Comparison of ENCODE assay signal across 20 cellular contexts in the genomic region with DNA sequence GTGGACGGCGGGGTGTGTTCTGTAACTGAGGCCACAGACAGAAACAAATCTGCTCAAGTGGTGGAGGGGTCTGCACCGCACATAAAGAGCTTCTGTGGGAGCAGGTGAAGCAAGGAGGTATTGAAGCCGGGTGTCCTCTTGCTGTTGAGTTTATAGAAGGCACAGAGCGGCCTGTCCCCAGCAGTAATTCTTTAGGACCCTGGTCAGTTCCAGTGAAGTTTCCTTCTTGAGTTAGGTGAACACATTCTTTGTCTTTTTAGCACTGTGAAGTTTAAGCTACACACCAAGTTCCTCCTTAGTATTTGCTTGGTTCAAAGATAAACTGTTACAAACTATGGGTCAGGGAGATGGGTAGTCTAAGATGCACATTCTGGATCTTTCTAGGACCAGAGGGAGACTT. TPM values are rescaled to one million over a fixed set of nuclear protein-coding genes. Genes with fewer than 3 reads are reported as not detected.
DNase-seq lines count a peak whose midpoint lies in the region; ATAC-seq, FAIRE-seq and TF ChIP-seq lines count a peak whose summit lies in the region.
"Had no signal": no experiment of that assay in that cellular context is flagged by ENCODE, and none has a peak within 500 bp of the region (broad histone marks: within the 10 kb centered on the region; RNA-seq: fewer than 3 reads in every experiment).

No MANE protein-coding gene starts in this region.

- peaks cover 76% of the 10 kb centered on the region for H3K36me3 ChIP-seq in KMS-11 (ENCODE audit: insufficient read depth)
- H3K36me3 ChIP-seq in H1 (ENCODE audit: control insufficient read depth in 2 of 4, insufficient read depth in 4 of 4, low read length in 3 of 4) = no peaks in the 10 kb centered on the region
- no peaks in the 10 kb centered on the region for H3K36me3 ChIP-seq in Karpas-422 (ENCODE audit: insufficient read depth, low read length)
- no peaks in the 10 kb centered on the region for H3K36me3 ChIP-seq in mammary epithelial cell (ENCODE audit: insufficient read depth, low read length)

- no peaks in the 10 kb centered on the region for H3K9me2 ChIP-seq in Karpas-422 (replicated peaks; ENCODE audit: insufficient read depth, low read length)

- TF ChIP-seq CTCF in KMS-11 (conservative IDR thresholded peaks at IDR 0.05; ENCODE audit: low read depth, low read length) (no peak), H1 (IDR thresholded peaks at IDR 0.05; ENCODE audit: control extremely low read depth in 1 of 3, insufficient read depth in 1 of 3, low read depth in 1 of 3, low read length in 3 of 3) (no peak), mammary epithelial cell (conservative IDR thresholded peaks at IDR 0.05 in 1 of 2, IDR thresholded peaks at IDR 0.05 in 1 of 2; ENCODE audit: extremely low read depth in 1 of 2, insufficient read depth in 1 of 2, low read depth in 1 of 2, low read length in 2 of 2) (no peak)

- H3K18ac ChIP-seq in H1 (ENCODE audit: extremely low read depth, low read length) = no peak overlapping the region

- no peak for TF ChIP-seq EP300 in H1 (IDR thresholded peaks at IDR 0.05; ENCODE audit: borderline replicate concordance in 1 of 2, low read depth in 2 of 2, low read length in 2 of 2)

- H4K20me1 ChIP-seq in KMS-11 (ENCODE audit: insufficient read depth) (no peaks in the 10 kb centered on the region), H1 (replicated peaks in 1 of 2; ENCODE audit: control insufficient read depth in 1 of 2, insufficient read depth in 2 of 2, low read length in 2 of 2) (no peaks in the 10 kb centered on the region), Karpas-422 (ENCODE audit: insufficient read depth, low read depth, low read length) (no peaks in the 10 kb centered on the region), mammary epithelial cell (ENCODE audit: insufficient read depth, low read length) (no peaks in the 10 kb centered on the region)

- peak overlapping the region; percentile 95 for H3K27ac ChIP-seq in KMS-11
- H3K27ac ChIP-seq in H1 (ENCODE audit: low read depth, low read length) = no peak overlapping the region
- H3K27ac ChIP-seq in Karpas-422 (ENCODE audit: low read length) = no peak overlapping the region
- no peak overlapping the region for H3K27ac ChIP-seq in mammary epithelial cell (ENCODE audit: insufficient read depth, low read depth, low read length)
- H3K27ac ChIP-seq: RWPE1 had no signal

- H3K79me2 ChIP-seq in KMS-11 (ENCODE audit: insufficient read depth, low read depth) (peaks cover 100% of the 10 kb centered on the region), H1 (ENCODE audit: control insufficient read depth in 1 of 2, insufficient read depth in 2 of 2, low read length in 2 of 2) (no peaks in the 10 kb centered on the region), Karpas-422 (ENCODE audit: low read length) (no peaks in the 10 kb centered on the region), mammary epithelial cell (ENCODE audit: insufficient read depth, low read length) (peaks cover 50% of the 10 kb centered on the region)

- H3K14ac ChIP-seq in H1 (ENCODE audit: insufficient read length) = no peak overlapping the region

- H3K4me2 ChIP-seq in KMS-11 = peak overlapping the region; percentile 75
- no peak overlapping the region for H3K4me2 ChIP-seq in H1 (ENCODE audit: insufficient read depth in 1 of 2, low read depth in 2 of 2, low read length in 2 of 2)
- H3K4me2 ChIP-seq in Karpas-422 (ENCODE audit: low read depth, low read length, poor library complexity, severe bottlenecking) = no peak overlapping the region
- H3K4me2 ChIP-seq in mammary epithelial cell (ENCODE audit: insufficient read depth, low read depth, low read length) = no peak overlapping the region

- peak overlapping the region; percentile 10 for H3K27ac Mint-ChIP-seq in activated naive CD8-positive, alpha-beta T cell
- H3K27ac Mint-ChIP-seq in activated naive CD8-positive, alpha-beta T cell treated with anti-CD3 and anti-CD28 coated beads, Interleukin-2, amount 50 U/mL, for 24 hours = no peak overlapping the region
- H3K27ac Mint-ChIP-seq: activated naive CD8-positive, alpha-beta T cell treated with anti-CD3 and anti-CD28 coated beads for 36 hours had no signal

- H3K4ac ChIP-seq in H1 (replicated peaks; ENCODE audit: insufficient read length, low read depth, low read length) = no peak overlapping the region

- 89% methylated on average over 5 of the region's 5 CpGs; no CpG with 5 or more reads in 1 of the 2 experiments for WGBS in H1 (ENCODE audit: extremely low coverage in 1 of 2, insufficient coverage in 1 of 2, insufficient read length in 1 of 2, insufficient replicate concordance in 2 of 2, low coverage in 1 of 2, low lambda C conversion rate in 2 of 2, missing lambda C conversion rate in 1 of 2), 2 experiments
- WGBS in mammary epithelial cell (ENCODE audit: low coverage, missing lambda C conversion rate) = 100% methylated on average over 4 of the region's 5 CpGs

- no peaks in the 10 kb centered on the region for H3K79me1 ChIP-seq in H1 (ENCODE audit: low read depth, low read length)

- H4K8ac ChIP-seq in H1 (ENCODE audit: extremely low read depth, insufficient read depth, low read length) = no peak overlapping the region

- intact Hi-C loops in mammary epithelial cell (cut with micrococcal nuclease) = no loop called here

- CTCF ChIA-PET in H1 (lab: Charles Lee; ENCODE audit: partially characterized antibody) = interaction anchor here (0.9 to 2.7 kb wide), 6 partner anchors 48 to 661 kb away, joined by 3 to 8 read pairs (median 4); no protein-coding TSS in a partner anchor
- CTCF ChIA-PET in mammary epithelial cell (lab: Charles Lee; ENCODE audit: low non-redundant PET) = no interaction called here

- no peak for FAIRE-seq in H1 (lab: Jason Lieb, UNC)
- FAIRE-seq: TTC549 had no signal

- TF ChIP-seq POLR2A in H1 (IDR thresholded peaks at IDR 0.05; ENCODE audit: control extremely low read depth in 1 of 2, low read depth in 2 of 2, low read length in 2 of 2) = no peak

- H3K9me3 ChIP-seq in H1 (ENCODE audit: insufficient read depth in 2 of 2, low read depth in 1 of 2, low read length in 1 of 2) (no peaks in the 10 kb centered on the region), Karpas-422 (ENCODE audit: low read length) (no peaks in the 10 kb centered on the region), mammary epithelial cell (replicated peaks; ENCODE audit: insufficient read depth, low read length) (no peaks in the 10 kb centered on the region)

- no peak overlapping the region for H3K4me3 Mint-ChIP-seq in activated naive CD8-positive, alpha-beta T cell
- H3K4me3 Mint-ChIP-seq in activated naive CD8-positive, alpha-beta T cell treated with anti-CD3 and anti-CD28 coated beads, Interleukin-2, amount 50 U/mL, for 24 hours = no peak overlapping the region
- H3K4me3 Mint-ChIP-seq: activated naive CD8-positive, alpha-beta T cell treated with anti-CD3 and anti-CD28 coated beads for 36 hours; stimulated activated naive B cell treated with anti-CD40 and anti-IgM and Interleukin-4, amounts not matched to agents 10 μg/mL and 1 μg/mL and 100 μg/mL, for 72 hours had no signal

- no peak overlapping the region for H3K23ac ChIP-seq in H1 (ENCODE audit: insufficient read length)

- H3K27me3 ChIP-seq in KMS-11 (ENCODE audit: insufficient read depth, low read depth) (no peaks in the 10 kb centered on the region), H1 (replicated peaks in 1 of 4; ENCODE audit: control insufficient read depth in 3 of 4, extremely low read depth in 1 of 4, insufficient read depth in 3 of 4, low read length in 3 of 4) (peaks cover 0 to 2% (median under 1%) of the 10 kb centered on the region in 4 experiments; a peak in 3 of 7 replicates), Karpas-422 (ENCODE audit: low read length) (peaks cover 2% of the 10 kb centered on the region; the same call in 1 of the 2 replicates), mammary epithelial cell (ENCODE audit: insufficient read depth, low read length) (no peaks in the 10 kb centered on the region)

- POLR2A ChIA-PET in H1 (lab: Charles Lee; ENCODE audit: partially characterized antibody) = no interaction called here

- peaks cover 20% of the 10 kb centered on the region for H3K27me3 Mint-ChIP-seq in activated naive CD8-positive, alpha-beta T cell
- H3K27me3 Mint-ChIP-seq in activated naive CD8-positive, alpha-beta T cell treated with anti-CD3 and anti-CD28 coated beads, Interleukin-2, amount 50 U/mL, for 24 hours = peaks cover 33% of the 10 kb centered on the region

- H2BK120ac ChIP-seq in H1 (replicated peaks; ENCODE audit: low read depth, low read length) = no peak overlapping the region

- in situ Hi-C loops in mammary epithelial cell (cut with MboI; ENCODE audit: low sequenced_read_pairs in 2 of 2) = loop anchor here in 1 of 2 donors (25.0 kb wide), 2 partner anchors 355 to 655 kb away; no protein-coding TSS in a partner anchor

- no peak overlapping the region for H4K5ac ChIP-seq in H1 (ENCODE audit: insufficient read length, low read depth, low read length)

- H3K4me3 ChIP-seq in KMS-11 (IDR thresholded peaks at IDR 0.05; ENCODE audit: insufficient read depth, low read depth, low read length) (no peak overlapping the region), H1 (ENCODE audit: extremely low read depth in 1 of 4, insufficient read depth in 2 of 4, low read depth in 3 of 4, low read length in 4 of 4) (no peak overlapping the region), Karpas-422 (ENCODE audit: low read length) (no peak overlapping the region), mammary epithelial cell (replicated peaks in 1 of 3; ENCODE audit: insufficient read depth in 1 of 3, low read depth in 2 of 3, low read length in 3 of 3) (no peak overlapping the region)

- H2BK15ac ChIP-seq in H1 (ENCODE audit: low read length) = no peak overlapping the region

- no peak overlapping the region for H2AK5ac ChIP-seq in H1 (ENCODE audit: low read depth, low read length)

- H3K23me2 ChIP-seq in H1 (ENCODE audit: low read depth, low read length) = no peaks in the 10 kb centered on the region; the same call in 1 of the 2 replicates

- H2BK20ac ChIP-seq in H1 (ENCODE audit: low read length) = no peak overlapping the region

- H2BK12ac ChIP-seq in H1 (ENCODE audit: low read depth, low read length) = no peak overlapping the region

- no peak for TF ChIP-seq RAD21 in H1 (IDR thresholded peaks at IDR 0.05 in 1 of 2, conservative IDR thresholded peaks at IDR 0.05 in 1 of 2; ENCODE audit: low read depth in 2 of 2, low read length in 2 of 2)

- H3K36me3 Mint-ChIP-seq in activated naive CD8-positive, alpha-beta T cell = no peaks in the 10 kb centered on the region
- H3K36me3 Mint-ChIP-seq in activated naive CD8-positive, alpha-beta T cell treated with anti-CD3 and anti-CD28 coated beads, Interleukin-2, amount 50 U/mL, for 24 hours (ENCODE audit: low read depth) = peaks cover 6% of the 10 kb centered on the region
- H3K36me3 Mint-ChIP-seq: stimulated activated naive B cell treated with anti-CD40 and anti-IgM and Interleukin-4, amounts not matched to agents 10 μg/mL and 1 μg/mL and 100 μg/mL, for 72 hours had no signal

- H4K91ac ChIP-seq in H1 (replicated peaks; ENCODE audit: insufficient read length, low read length) = no peak overlapping the region

- peaks cover 54% of the 10 kb centered on the region for H3K4me1 Mint-ChIP-seq in activated naive CD8-positive, alpha-beta T cell (ENCODE audit: low read depth)
- H3K4me1 Mint-ChIP-seq in activated naive CD8-positive, alpha-beta T cell treated with anti-CD3 and anti-CD28 coated beads, Interleukin-2, amount 50 U/mL, for 24 hours = peaks cover 62% of the 10 kb centered on the region

- H3K9ac ChIP-seq in KMS-11 (peak overlapping the region; percentile 95), H1 (replicated peaks in 1 of 4; ENCODE audit: extremely low read depth in 1 of 4, low read depth in 3 of 4, low read length in 3 of 4) (no peak overlapping the region), Karpas-422 (ENCODE audit: low read length) (no peak overlapping the region), mammary epithelial cell (ENCODE audit: insufficient read depth, low read length) (no peak overlapping the region)

- H2AFZ ChIP-seq in KMS-11 (ENCODE audit: low read depth) (no peak overlapping the region), H1 (ENCODE audit: low read length) (0 out of 2 replicates have a peak overlapping the region, but pooled peaks have one; percentile 41), Karpas-422 (ENCODE audit: low read length) (no peak overlapping the region), mammary epithelial cell (ENCODE audit: low read depth, low read length) (no peak overlapping the region)

- peaks cover 7% of the 10 kb centered on the region for H3K4me1 ChIP-seq in KMS-11 (ENCODE audit: low read depth, poor library complexity, severe bottlenecking)
- peaks cover 0 to 8% (median 4%) of the 10 kb centered on the region in 4 experiments; a peak in 5 of 7 replicates for H3K4me1 ChIP-seq in H1 (replicated peaks in 1 of 4; ENCODE audit: control insufficient read depth in 3 of 4, insufficient read depth in 4 of 4, low read length in 3 of 4)
- peaks cover 34% of the 10 kb centered on the region for H3K4me1 ChIP-seq in Karpas-422 (ENCODE audit: low read length)
- peaks cover 10% of the 10 kb centered on the region for H3K4me1 ChIP-seq in mammary epithelial cell (ENCODE audit: insufficient read depth, low read length)

- no peak for ATAC-seq in activated naive CD8-positive, alpha-beta T cell treated with anti-CD3 and anti-CD28 coated beads, Interleukin-2, amount 50 U/mL, for 24 hours
- no peak for ATAC-seq in HG02588 (IDR thresholded peaks at IDR 0.05; ENCODE audit: unreplicated experiment)
- ATAC-seq: naive thymus-derived CD8-positive, alpha-beta T cell; stimulated activated naive B cell treated with anti-CD40 and anti-IgM and Interleukin-4, amounts not matched to agents 10 μg/mL and 1 μg/mL and 100 μg/mL, for 72 hours had no signal

- BruUV-seq in mammary epithelial cell (replicated peaks; lab: Mats Ljungman, UMichigan) = no TSS peak

- no peak overlapping the region for H3K56ac ChIP-seq in H1 (replicated peaks; ENCODE audit: insufficient read length, low read depth, low read length)

- dilution Hi-C loops in mammary epithelial cell (cut with HindIII; ENCODE audit: low sequenced_read_pairs) = no loop called here

- no peaks in the 10 kb centered on the region for H3K9me3 Mint-ChIP-seq in activated naive CD8-positive, alpha-beta T cell (ENCODE audit: low read depth)
- no peaks in the 10 kb centered on the region for H3K9me3 Mint-ChIP-seq in activated naive CD8-positive, alpha-beta T cell treated with anti-CD3 and anti-CD28 coated beads, Interleukin-2, amount 50 U/mL, for 24 hours
- H3K9me3 Mint-ChIP-seq: activated naive CD8-positive, alpha-beta T cell treated with anti-CD3 and anti-CD28 coated beads for 36 hours; stimulated activated naive B cell treated with anti-CD40 and anti-IgM and Interleukin-4, amounts not matched to agents 10 μg/mL and 1 μg/mL and 100 μg/mL, for 72 hours had no signal

- no peak overlapping the region for H2BK5ac ChIP-seq in H1 (ENCODE audit: low read depth, low read length)

- no peak for DNase-seq in activated naive CD8-positive, alpha-beta T cell treated with anti-CD3 and anti-CD28 coated beads, Interleukin-2, amount 50 U/mL, for 24 hours
- DNase-seq in H1 (ENCODE audit: low read depth in 1 of 2, low spot score in 2 of 2) = no peak
- no peak for DNase-seq in cerebellum (ENCODE audit: low spot score)
- DNase-seq in Karpas-422 = no peak
- no peak for DNase-seq in mammary epithelial cell
- DNase-seq: activated CD4-positive, alpha-beta T cell treated with anti-CD3 and anti-CD28 coated beads for 4 hours; activated naive CD8-positive, alpha-beta T cell treated with anti-CD3 and anti-CD28 coated beads for 36 hours; cerebellar nuclear complex; DND-41; effector CD4-positive, alpha-beta T cell; glutamatergic neuron; naive thymus-derived CD8-positive, alpha-beta T cell; NCI-H1436; NCI-H524 treated with DMSO at 0.1 percent for 48 hours; stimulated activated naive B cell treated with anti-CD40 and anti-IgM and Interleukin-4, amounts not matched to agents 10 μg/mL and 1 μg/mL and 100 μg/mL, for 72 hours had no signal

RNA-seq across cellular contexts. Expression of gene PRDM1, which starts 6.1 kb away (rescaled TPM):
- total RNA-seq in H1 (2021; fragmentation: NEBNext Ultra II Directional; extraction: Animal tissue kit (Norgen Biotek cat#: 25700)) = 0.74 and 1.1 TPM in 2 replicates
- polyA plus RNA-seq in H1 (2011; rRNA removed) (0.17 and 0.21 TPM in 2 replicates), mammary epithelial cell (3.2 TPM)
- polyA plus RNA-seq in H1 (2011; cell fraction: cytosol; rRNA removed) = 0.10 TPM
- 0.31 TPM for polyA plus RNA-seq in H1 (2011; cell fraction: nucleus; rRNA removed)
- polyA plus RNA-seq in H1 (2012, experiment 1 of 2) = 0.29 to 0.72 TPM (median 0.37 TPM) in 4 replicates
- 0.35 TPM for polyA plus RNA-seq in H1 (2012, experiment 2 of 2)
- polyA plus RNA-seq in H1 (2013, experiment 1 of 2) = 0.45 TPM
- 0.39 TPM for polyA plus RNA-seq in H1 (2013, experiment 2 of 2)
- polyA minus RNA-seq in H1 (2011; rRNA and poly(A)+ RNA removed) = 0.35 and 2.6 TPM in 2 replicates
- not detected for polyA minus RNA-seq in H1 (2011; cell fraction: cytosol; rRNA and poly(A)+ RNA removed)
- 0.40 TPM for polyA minus RNA-seq in H1 (2011; cell fraction: nucleus; rRNA and poly(A)+ RNA removed)
- total RNA-seq in cerebellum (0.45 TPM), mammary epithelial cell (10 to 100 TPM in 1 of 2 donors, 1 to 10 TPM in 1; 5.7 to 17.7 TPM)
- total RNA-seq in Karpas-422 (2014; rRNA removed; shearing (Covaris generic); ENCODE audit: low replicate concordance) = 0.11 and 0.54 TPM in 2 replicates
- 20.5 TPM for polyA minus RNA-seq in mammary epithelial cell
